In the genomic region with DNA sequence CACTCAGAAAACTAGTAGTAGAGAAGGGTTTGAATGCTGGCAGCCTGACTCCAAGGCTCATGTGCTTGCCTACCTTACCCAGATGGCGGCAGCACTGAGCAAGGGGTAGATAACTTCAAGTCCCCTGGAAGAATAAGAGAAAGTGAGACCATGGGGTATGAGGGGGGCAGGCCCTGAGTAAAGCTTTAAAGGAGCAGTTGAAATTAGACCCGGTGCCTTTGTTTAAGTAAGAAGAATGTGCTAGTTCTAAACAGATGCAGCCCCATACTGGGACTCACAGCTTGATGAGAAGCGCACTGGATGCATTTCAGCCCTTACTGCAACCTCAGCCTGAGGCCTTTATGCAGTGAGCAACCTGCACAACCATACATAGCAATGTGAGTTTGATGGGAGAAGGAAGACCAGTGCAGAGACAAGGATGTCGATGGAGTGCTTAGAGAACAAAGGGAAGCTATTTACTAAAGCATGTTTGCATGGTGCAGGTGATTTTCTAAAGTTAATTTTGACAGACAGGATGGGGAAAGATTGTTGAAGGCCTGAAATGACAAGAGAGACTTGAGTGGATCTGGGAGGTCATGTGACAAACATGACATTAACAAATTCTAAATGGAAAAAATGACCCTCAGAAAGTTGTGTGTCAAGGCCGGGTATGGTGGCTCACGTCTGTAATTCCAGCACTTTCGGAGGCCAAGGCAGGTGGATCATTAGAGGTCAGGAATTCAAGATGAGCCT, we compare ENCODE assay signal across 9 cellular contexts. TPM values are rescaled to one million over a fixed set of nuclear protein-coding genes. Genes with fewer than 3 reads are reported as not detected.
A peak's percentile ranks its signal among the peaks of the same experiment; 100 is the strongest.
DNase-seq lines count a peak whose midpoint lies in the region; FAIRE-seq and TF ChIP-seq lines count a peak whose summit lies in the region.
"Had no signal": no experiment of that assay in that cellular context is flagged by ENCODE, and none has a peak within 500 bp of the region (broad histone marks: within the 10 kb centered on the region; RNA-seq: fewer than 3 reads in every experiment).

No MANE protein-coding gene starts in this region.

- no peak overlapping the region for H2AFZ ChIP-seq in neural progenitor cell (replicated peaks)

- DNase-seq in BE2C (peak; percentile 48), GM19239 (ENCODE audit: insufficient read length, low spot score) (peak; percentile 39), T follicular helper cell (ENCODE audit: low read depth) (peak; percentile 33), chondrocyte (ENCODE audit: low spot score) (no peak), neural progenitor cell (ENCODE audit: low spot score) (peak; percentile 90), NCI-H446 treated with DMSO at 0.1 percent for 48 hours (lab: John Stamatoyannopoulos, UW) (no peak), retina (no peak), NCI-H1105 treated with DMSO at 0.1 percent for 48 hours (lab: John Stamatoyannopoulos, UW) (no peak)

- H3K4me3 Mint-ChIP-seq in chondrocyte (ENCODE audit: unreplicated experiment), result no peak overlapping the region
- H3K4me3 Mint-ChIP-seq in neural progenitor cell, result no peak overlapping the region
- H3K4me3 Mint-ChIP-seq: nephron had no signal

- no peaks in the 10 kb centered on the region for H3K36me3 ChIP-seq in BE2C
- H3K36me3 ChIP-seq in neural progenitor cell, result no peaks in the 10 kb centered on the region

- peaks cover 3% of the 10 kb centered on the region for H4K20me1 ChIP-seq in neural progenitor cell (ENCODE audit: low read depth)

- H3K4me3 ChIP-seq in BE2C (ENCODE audit: low read depth, low read length), result no peak overlapping the region
- H3K4me3 ChIP-seq in neural progenitor cell, result peak overlapping the region; percentile 1

- H3K27ac ChIP-seq in neural progenitor cell, result no peak overlapping the region

- no peaks in the 10 kb centered on the region for H3K4me1 ChIP-seq in BE2C
- H3K4me1 ChIP-seq in neural progenitor cell, result peaks cover 41% of the 10 kb centered on the region

- H3K27ac Mint-ChIP-seq in chondrocyte (ENCODE audit: unreplicated experiment) (no peak overlapping the region), neural progenitor cell (no peak overlapping the region)
- H3K27ac Mint-ChIP-seq: nephron had no signal

- no peaks in the 10 kb centered on the region for H3K4me1 Mint-ChIP-seq in chondrocyte (ENCODE audit: low read depth)
- peaks cover 28% of the 10 kb centered on the region for H3K4me1 Mint-ChIP-seq in neural progenitor cell
- H3K4me1 Mint-ChIP-seq: nephron had no signal

- no peak overlapping the region for H3K9ac ChIP-seq in neural progenitor cell

- H3K4me2 ChIP-seq in neural progenitor cell, result peak overlapping the region; percentile 17

- H3K9me3 ChIP-seq in BE2C, result no peaks in the 10 kb centered on the region
- H3K9me3 ChIP-seq in neural progenitor cell (ENCODE audit: low read depth), result no peaks in the 10 kb centered on the region

- peak; percentile 69 for FAIRE-seq in GM19239 (lab: Jason Lieb, UNC)

- H3K27me3 Mint-ChIP-seq in chondrocyte (ENCODE audit: low read depth), result peaks cover 41% of the 10 kb centered on the region
- H3K27me3 Mint-ChIP-seq in neural progenitor cell (ENCODE audit: insufficient read depth, low read depth), result peaks cover 4% of the 10 kb centered on the region

- no peaks in the 10 kb centered on the region for H3K9me3 Mint-ChIP-seq in chondrocyte (ENCODE audit: low read depth)
- H3K9me3 Mint-ChIP-seq in neural progenitor cell, result no peaks in the 10 kb centered on the region
- H3K9me3 Mint-ChIP-seq: nephron had no signal

- H3F3A ChIP-seq in neural progenitor cell (ENCODE audit: low read depth), result peaks cover 31% of the 10 kb centered on the region

- H3K36me3 Mint-ChIP-seq in chondrocyte (ENCODE audit: low read depth) (no peaks in the 10 kb centered on the region), neural progenitor cell (no peaks in the 10 kb centered on the region)

- H3K27me3 ChIP-seq in BE2C (peaks cover 42% of the 10 kb centered on the region), neural progenitor cell (peaks cover 7% of the 10 kb centered on the region)

- peak; percentile 83 for TF ChIP-seq CTCF in BE2C (IDR thresholded peaks at IDR 0.05; ENCODE audit: low read depth, low read length)
- peak; percentile 62 for TF ChIP-seq CTCF in chondrocyte (IDR thresholded peaks at IDR 0.05)
- peak; percentile 89 for TF ChIP-seq CTCF in neural progenitor cell (IDR thresholded peaks at IDR 0.05)

- H3K79me2 ChIP-seq in neural progenitor cell (ENCODE audit: low read depth), result no peaks in the 10 kb centered on the region

RNA-seq across cellular contexts. Expression of a gene that starts 27.1 kb away (rescaled TPM):
- polyA plus RNA-seq in BE2C (2012; ENCODE audit: insufficient read depth, insufficient read length, low read depth), result not detected
- not detected in 3 replicates for total RNA-seq in chondrocyte
- total RNA-seq in neural progenitor cell (ENCODE audit: low replicate concordance), result not detected in 2 replicates

RNA-seq across cellular contexts. Expression of a gene that starts 32.2 kb away (rescaled TPM):
- 0.39 TPM for polyA plus RNA-seq in BE2C (2012; ENCODE audit: insufficient read depth, insufficient read length, low read depth)
- total RNA-seq in chondrocyte (0.24 TPM in 1 of 3 replicates, not detected in the others), neural progenitor cell (ENCODE audit: low replicate concordance) (not detected in 2 replicates)

RNA-seq across cellular contexts. Expression of a gene that starts 39.5 kb away (rescaled TPM):
- polyA plus RNA-seq in BE2C (2012; ENCODE audit: insufficient read depth, insufficient read length, low read depth), result not detected
- total RNA-seq in chondrocyte (not detected in 3 replicates), neural progenitor cell (ENCODE audit: low replicate concordance) (not detected in 2 replicates)

Comparison
In these comparisons a context has a peak if more than half of its experiments do, and no peak if none do; other contexts are left out.
1. DNase-seq: peak in BE2C (single experiment), GM19239 (single experiment), T follicular helper cell (single experiment) and neural progenitor cell (single experiment); none in chondrocyte (single experiment), NCI-H446 treated with DMSO at 0.1 percent for 48 hours (single experiment), retina (single experiment) and NCI-H1105 treated with DMSO at 0.1 percent for 48 hours (single experiment).
2. Peak in every context shown above with its lines, with median percentiles within 50 percentile points of each other: CTCF ChIP-seq.